In genomic region chr10:7700577-7701125, GRCh38 we compare ENCODE assay signal across 1 cellular context.
TF ChIP-seq lines count a peak whose summit lies in the region.

No MANE protein-coding gene starts in this region.

TF ChIP-seq in HepG2, 621 proteins besides CTCF, POLR2A, EP300 and RAD21 (continued from another document and continues in another):
- TF ChIP-seq AKNA (CRISPR knock-in tag; IDR thresholded peaks at IDR 0.05; ENCODE audit: borderline replicate concordance) (no peak), ZMYM3 (CRISPR knock-in tag; IDR thresholded peaks at IDR 0.05) (no peak; the same call in 1 of the 2 replicates), HDAC6 (IDR thresholded peaks at IDR 0.05; ENCODE audit: low read depth, low read length) (no peak), ARNT (IDR thresholded peaks at IDR 0.05) (no peak), AFF4 (CRISPR knock-in tag; IDR thresholded peaks at IDR 0.05) (peak; percentile 66; the same call in 1 of the 2 replicates), ZNF546 (CRISPR knock-in tag; conservative IDR thresholded peaks at IDR 0.05) (no peak), HOXA3 (CRISPR knock-in tag; IDR thresholded peaks at IDR 0.05) (peak; percentile 88), NFIC (IDR thresholded peaks at IDR 0.05; ENCODE audit: low read length) (peak; percentile 96), MEIS2 (CRISPR knock-in tag; IDR thresholded peaks at IDR 0.05) (peak; percentile 90; the same call in 1 of the 2 replicates), KLF13 (CRISPR knock-in tag; IDR thresholded peaks at IDR 0.05) (no peak), SALL1 (CRISPR knock-in tag; IDR thresholded peaks at IDR 0.05) (peak; percentile 96), ZNF564 (CRISPR knock-in tag; IDR thresholded peaks at IDR 0.05) (no peak), SOX13 (IDR thresholded peaks at IDR 0.05) (peak; percentile 99), SOX13 (CRISPR knock-in tag; conservative IDR thresholded peaks at IDR 0.05 in 1 of 2, IDR thresholded peaks at IDR 0.05 in 1 of 2) (peak in 1 of 2 experiments; percentile 100; a peak in 2 of 4 replicates), ZNF382 (CRISPR knock-in tag; IDR thresholded peaks at IDR 0.05; ENCODE audit: borderline replicate concordance) (no peak), HNF1B (CRISPR knock-in tag; IDR thresholded peaks at IDR 0.05) (peak; percentile 68), NFE2L1 (CRISPR knock-in tag; IDR thresholded peaks at IDR 0.05; ENCODE audit: borderline replicate concordance) (no peak), ZFP36L2 (CRISPR knock-in tag; IDR thresholded peaks at IDR 0.05) (no peak), ZNF558 (CRISPR knock-in tag; IDR thresholded peaks at IDR 0.05; ENCODE audit: borderline replicate concordance) (no peak), HOXA5 (CRISPR knock-in tag; IDR thresholded peaks at IDR 0.05) (peak; percentile 90), ZBTB10 (CRISPR knock-in tag; IDR thresholded peaks at IDR 0.05; ENCODE audit: borderline replicate concordance) (no peak), HNF1A (IDR thresholded peaks at IDR 0.05; ENCODE audit: low read depth) (peak; percentile 88), HNF1A (CRISPR knock-in tag; IDR thresholded peaks at IDR 0.05; ENCODE audit: borderline replicate concordance) (peak; percentile 97), PAF1 (CRISPR knock-in tag; IDR thresholded peaks at IDR 0.05) (no peak), MXD1 (CRISPR knock-in tag; IDR thresholded peaks at IDR 0.05) (no peak), CREB1 (IDR thresholded peaks at IDR 0.05) (peak; percentile 72), CREB1 (CRISPR knock-in tag; IDR thresholded peaks at IDR 0.05) (peak; percentile 84), HHEX (CRISPR knock-in tag; IDR thresholded peaks at IDR 0.05) (peak; percentile 64; the same call in 1 of the 2 replicates), SAP130 (CRISPR knock-in tag; IDR thresholded peaks at IDR 0.05; ENCODE audit: low read depth) (peak; percentile 92), NR2F2 (IDR thresholded peaks at IDR 0.05; ENCODE audit: borderline replicate concordance, low read depth) (peak; percentile 98), NFRKB (IDR thresholded peaks at IDR 0.05) (0 out of 2 replicates have a peak, but pooled peaks have one; percentile 31), POLR2G (IDR thresholded peaks at IDR 0.05; ENCODE audit: low read depth, low read length) (no peak), ATF3 (CRISPR knock-in tag; IDR thresholded peaks at IDR 0.05) (peak; percentile 70), HNRNPLL (IDR thresholded peaks at IDR 0.05; ENCODE audit: low read depth, low read length, poor library complexity, severe bottlenecking) (no peak), GLI4 (CRISPR knock-in tag; IDR thresholded peaks at IDR 0.05; ENCODE audit: borderline replicate concordance) (no peak), ARHGAP35 (CRISPR knock-in tag; IDR thresholded peaks at IDR 0.05; ENCODE audit: borderline replicate concordance) (no peak), ZNF574 (CRISPR knock-in tag; IDR thresholded peaks at IDR 0.05) (peak; percentile 47), RAD51 (IDR thresholded peaks at IDR 0.05; ENCODE audit: borderline replicate concordance) (no peak), HNRNPL (IDR thresholded peaks at IDR 0.05; ENCODE audit: low read depth, low read length) (no peak), ZFYVE20 (CRISPR knock-in tag; IDR thresholded peaks at IDR 0.05; ENCODE audit: borderline replicate concordance, low read depth) (no peak), ZBTB42 (CRISPR knock-in tag; IDR thresholded peaks at IDR 0.05) (no peak), CENPBD1 (CRISPR knock-in tag; IDR thresholded peaks at IDR 0.05; ENCODE audit: borderline replicate concordance, low read depth) (no peak)
